33 cellular contexts compared by ENCODE assay signal in the genomic region with DNA sequence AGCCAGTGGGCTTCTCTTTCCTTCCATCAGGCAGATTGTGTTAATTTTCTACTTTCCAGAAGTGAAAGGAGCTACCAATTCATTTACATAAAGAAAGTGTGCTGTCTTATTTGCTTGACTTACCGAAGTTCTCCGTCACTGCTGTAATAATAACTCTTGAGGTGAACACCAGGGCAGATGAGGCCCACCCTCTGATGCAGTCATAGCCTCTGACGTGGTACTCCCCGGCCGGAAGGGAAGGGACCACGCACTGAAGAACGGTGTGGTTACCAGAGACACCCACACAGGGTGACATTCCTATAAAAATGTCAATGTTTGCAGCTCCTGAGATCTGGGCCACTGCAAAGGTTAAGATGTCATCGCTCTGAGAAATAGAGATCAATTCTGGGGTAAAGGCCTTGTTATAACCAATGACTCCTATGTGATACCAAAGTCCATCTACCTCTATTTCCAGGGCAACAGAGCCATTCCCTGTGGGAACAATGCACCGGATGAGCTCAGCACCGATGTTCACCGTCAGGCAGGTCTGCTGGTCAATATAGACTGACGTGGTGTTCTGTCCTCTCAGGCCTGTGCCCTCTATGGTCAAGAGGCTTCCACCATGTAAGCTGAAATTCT.
"Had no signal": no experiment of that assay in that cellular context is flagged by ENCODE, and none has a peak within 500 bp of the region (broad histone marks: within the 10 kb centered on the region; RNA-seq: fewer than 3 reads in every experiment).

No MANE protein-coding gene starts in this region.

- H3K36me3 ChIP-seq: adrenal gland, esophagus muscularis mucosa, gastrocnemius medialis, heart left ventricle had no signal

- H3K36me3 Mint-ChIP-seq: activated CD4-positive, alpha-beta memory T cell treated with anti-CD3 and anti-CD28 coated beads for 36 hours; activated CD8-positive, alpha-beta memory T cell treated with anti-CD3 and anti-CD28 coated beads, Interleukin-2, amount 10 ng/mL, durations not matched to agents 7 days and 5 days; activated naive CD4-positive, alpha-beta T cell treated with anti-CD3 and anti-CD28 coated beads, Interleukin-2, amount 50 U/mL, for 24 hours; activated naive CD8-positive, alpha-beta T cell treated with anti-CD3 and anti-CD28 coated beads for 36 hours; WTC11 had no signal

- H3K27ac ChIP-seq: adrenal gland, body of pancreas, esophagus muscularis mucosa, foreskin keratinocyte, gastrocnemius medialis, heart left ventricle, VCaP had no signal

- FAIRE-seq: TTC549 had no signal

- H3K4me3 Mint-ChIP-seq: activated CD4-positive, alpha-beta memory T cell treated with anti-CD3 and anti-CD28 coated beads for 36 hours; activated CD8-positive, alpha-beta memory T cell treated with anti-CD3 and anti-CD28 coated beads, Interleukin-2, amount 10 ng/mL, durations not matched to agents 7 days and 5 days; activated CD8-positive, alpha-beta T cell treated with anti-CD3 and anti-CD28 coated beads, Interleukin-2, amount 10 ng/mL, durations not matched to agents 7 days and 5 days; activated naive CD4-positive, alpha-beta T cell treated with anti-CD3 and anti-CD28 coated beads for 36 hours; activated naive CD4-positive, alpha-beta T cell treated with anti-CD3 and anti-CD28 coated beads, Interleukin-2, amount 50 U/mL, for 24 hours; activated naive CD8-positive, alpha-beta T cell treated with anti-CD3 and anti-CD28 coated beads for 36 hours; activated naive CD8-positive, alpha-beta T cell treated with anti-CD3 and anti-CD28 coated beads, Interleukin-2, amount 50 U/mL, for 24 hours; activated T-helper 1 cell treated with anti-CD3 and anti-CD28 coated beads, Interleukin-12 subunit alpha, Interleukin-12 subunit beta, Interleukin-2, Interleukin-4 antibody, amounts not matched to agents 30 ng/mL and 10 ng/mL and 1 ng/mL, durations not matched to agents 14 hours and 24 hours and 36 hours; effector memory CD8-positive, alpha-beta T cell; WTC11 had no signal

- H3K9me3 Mint-ChIP-seq: activated CD4-positive, alpha-beta memory T cell treated with anti-CD3 and anti-CD28 coated beads for 36 hours; activated naive CD4-positive, alpha-beta T cell treated with anti-CD3 and anti-CD28 coated beads for 36 hours; activated naive CD4-positive, alpha-beta T cell treated with anti-CD3 and anti-CD28 coated beads, Interleukin-2, amount 50 U/mL, for 24 hours; activated naive CD8-positive, alpha-beta T cell treated with anti-CD3 and anti-CD28 coated beads for 36 hours; activated naive CD8-positive, alpha-beta T cell treated with anti-CD3 and anti-CD28 coated beads, Interleukin-2, amount 50 U/mL, for 24 hours; activated T-helper 1 cell treated with anti-CD3 and anti-CD28 coated beads, Interleukin-12 subunit alpha, Interleukin-12 subunit beta, Interleukin-2, Interleukin-4 antibody, amounts not matched to agents 30 ng/mL and 10 ng/mL and 1 ng/mL, durations not matched to agents 14 hours and 24 hours and 36 hours; activated T-helper 2 cell treated with anti-CD3 and anti-CD28 coated beads, Interferon-gamma antibody, Interleukin-2, Interleukin-4, amounts not matched to agents 10 μg/mL and 5 μg/mL and 100 μg/mL, durations not matched to agents 14 hours and 24 hours and 36 hours; effector memory CD8-positive, alpha-beta T cell; WTC11 had no signal

- H3K27ac Mint-ChIP-seq: activated CD4-positive, alpha-beta memory T cell treated with anti-CD3 and anti-CD28 coated beads for 36 hours; activated CD8-positive, alpha-beta memory T cell treated with anti-CD3 and anti-CD28 coated beads, Interleukin-2, amount 10 ng/mL, durations not matched to agents 7 days and 5 days; activated CD8-positive, alpha-beta T cell treated with anti-CD3 and anti-CD28 coated beads, Interleukin-2, amount 10 ng/mL, durations not matched to agents 7 days and 5 days; activated naive CD4-positive, alpha-beta T cell treated with anti-CD3 and anti-CD28 coated beads for 36 hours; activated naive CD4-positive, alpha-beta T cell treated with anti-CD3 and anti-CD28 coated beads, Interleukin-2, amount 50 U/mL, for 24 hours; activated naive CD8-positive, alpha-beta T cell treated with anti-CD3 and anti-CD28 coated beads for 36 hours; activated naive CD8-positive, alpha-beta T cell treated with anti-CD3 and anti-CD28 coated beads, Interleukin-2, amount 50 U/mL, for 24 hours; activated T-helper 1 cell treated with anti-CD3 and anti-CD28 coated beads, Interleukin-12 subunit alpha, Interleukin-12 subunit beta, Interleukin-2, Interleukin-4 antibody, amounts not matched to agents 30 ng/mL and 10 ng/mL and 1 ng/mL, durations not matched to agents 14 hours and 24 hours and 36 hours; activated T-helper 2 cell treated with anti-CD3 and anti-CD28 coated beads, Interferon-gamma antibody, Interleukin-2, Interleukin-4, amounts not matched to agents 10 μg/mL and 5 μg/mL and 100 μg/mL, durations not matched to agents 14 hours and 24 hours and 36 hours; effector memory CD8-positive, alpha-beta T cell; WTC11 had no signal

- H3K27me3 ChIP-seq: adrenal gland, body of pancreas, gastrocnemius medialis had no signal

- H3K4me1 Mint-ChIP-seq: activated CD8-positive, alpha-beta memory T cell treated with anti-CD3 and anti-CD28 coated beads, Interleukin-2, amount 10 ng/mL, durations not matched to agents 7 days and 5 days; activated naive CD4-positive, alpha-beta T cell treated with anti-CD3 and anti-CD28 coated beads, Interleukin-2, amount 50 U/mL, for 24 hours; activated naive CD8-positive, alpha-beta T cell treated with anti-CD3 and anti-CD28 coated beads for 36 hours; activated naive CD8-positive, alpha-beta T cell treated with anti-CD3 and anti-CD28 coated beads, Interleukin-2, amount 50 U/mL, for 24 hours had no signal

- ATAC-seq: activated CD8-positive, alpha-beta memory T cell treated with anti-CD3 and anti-CD28 coated beads, Interleukin-2, amount 10 ng/mL, durations not matched to agents 7 days and 5 days; activated CD8-positive, alpha-beta T cell treated with anti-CD3 and anti-CD28 coated beads, Interleukin-2, amount 10 ng/mL, durations not matched to agents 7 days and 5 days; activated naive CD8-positive, alpha-beta T cell treated with anti-CD3 and anti-CD28 coated beads, Interleukin-2, amount 50 U/mL, for 24 hours; body of pancreas; effector memory CD8-positive, alpha-beta T cell; foreskin keratinocyte; gastrocnemius medialis; heart left ventricle; WTC11 had no signal

- H3K4me1 ChIP-seq: adrenal gland, esophagus muscularis mucosa, foreskin keratinocyte, gastrocnemius medialis, heart left ventricle had no signal

- H3K9me3 ChIP-seq: adrenal gland, body of pancreas, esophagus muscularis mucosa, gastrocnemius medialis, heart left ventricle had no signal

- H3K4me3 ChIP-seq: adrenal gland, body of pancreas, esophagus muscularis mucosa, gastrocnemius medialis, heart left ventricle had no signal

- DNase-seq: activated CD4-positive, alpha-beta memory T cell treated with anti-CD3 and anti-CD28 coated beads for 36 hours; activated CD4-positive, alpha-beta T cell treated with anti-CD3 and anti-CD28 coated beads for 48 hours; activated CD8-positive, alpha-beta memory T cell treated with anti-CD3 and anti-CD28 coated beads, Interleukin-2, amount 10 ng/mL, durations not matched to agents 7 days and 5 days; activated CD8-positive, alpha-beta memory T cell treated with anti-CD3 and anti-CD28 coated beads, Interleukin-2, amount 50 U/mL, for 4 hours; activated CD8-positive, alpha-beta T cell treated with anti-CD3 and anti-CD28 coated beads, Interleukin-2, amount 10 ng/mL, durations not matched to agents 7 days and 5 days; activated effector memory CD4-positive, alpha-beta T cell treated with anti-CD3 and anti-CD28 coated beads, Interleukin-2, amount 50 U/mL, for 16 hours; activated naive CD4-positive, alpha-beta T cell treated with anti-CD3 and anti-CD28 coated beads for 36 hours; activated naive CD8-positive, alpha-beta T cell treated with anti-CD3 and anti-CD28 coated beads for 36 hours; activated naive CD8-positive, alpha-beta T cell treated with anti-CD3 and anti-CD28 coated beads, Interleukin-2, amount 50 U/mL, for 24 hours; activated T-cell treated with anti-CD3 and anti-CD28 coated beads, Interleukin-2, amount 50 U/mL, for 1 hour; activated T-cell treated with anti-CD3 and anti-CD28 coated beads, Interleukin-2, amount 50 U/mL, for 48 hours; adrenal gland; amygdala; aorta; body of pancreas; caudate nucleus; cortex of kidney; dermis blood vessel endothelial cell; effector CD4-positive, alpha-beta T cell; effector memory CD8-positive, alpha-beta T cell; erythroblast; foreskin keratinocyte; gastrocnemius medialis; glutamatergic neuron; heart left ventricle; T-helper 2 cell had no signal
